In the genomic region with DNA sequence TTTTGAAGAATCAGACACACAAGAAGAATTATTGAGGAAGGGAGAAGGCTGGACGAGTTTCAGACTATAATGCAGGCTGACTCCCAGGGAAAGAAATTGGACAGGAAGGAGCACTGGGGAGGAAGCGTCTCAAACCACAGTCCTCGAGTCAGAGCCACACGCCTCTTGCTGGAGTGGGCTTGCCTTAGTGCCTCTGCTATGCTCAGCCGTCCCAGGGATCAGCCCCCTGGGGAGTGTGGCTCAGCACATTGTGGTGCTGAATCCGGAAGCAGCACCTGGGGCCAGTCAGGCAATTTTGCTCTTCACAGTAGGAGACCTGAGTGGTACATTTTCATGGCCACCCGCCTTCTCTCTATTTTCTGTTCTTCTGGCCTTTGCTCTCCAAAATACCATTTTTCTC, we compare ENCODE assay signal across 18 cellular contexts.
DNase-seq lines count a peak whose midpoint lies in the region; ATAC-seq and TF ChIP-seq lines count a peak whose summit lies in the region.
"Had no signal": no experiment of that assay in that cellular context is flagged by ENCODE, and none has a peak within 500 bp of the region (broad histone marks: within the 10 kb centered on the region; RNA-seq: fewer than 3 reads in every experiment).

No MANE protein-coding gene starts in this region.

- TF ChIP-seq POLR2A in suprapubic skin (IDR thresholded peaks at IDR 0.05) = no peak

- in situ Hi-C loops in astrocyte of the spinal cord (cut with HindIII; ENCODE audit: low sequenced_read_pairs) = no loop called here

- H2BK15ac ChIP-seq in neuronal stem cell (ENCODE audit: low read length) = no peak overlapping the region

- H3K79me2 ChIP-seq in MM.1S (ENCODE audit: low read length) = no peaks in the 10 kb centered on the region

- H3K9me2 ChIP-seq in MM.1S (replicated peaks; ENCODE audit: insufficient read depth, low read length) = no peaks in the 10 kb centered on the region

- TF ChIP-seq EP300 in suprapubic skin (IDR thresholded peaks at IDR 0.05) = no peak

- TF ChIP-seq CTCF in MM.1S (IDR thresholded peaks at IDR 0.05; ENCODE audit: low read length) (no peak), astrocyte of the spinal cord (IDR thresholded peaks at IDR 0.05; ENCODE audit: low read depth, low read length) (no peak), suprapubic skin (IDR thresholded peaks at IDR 0.05) (no peak)

- H2AFZ ChIP-seq in MM.1S (ENCODE audit: low read length) (0 out of 2 replicates have a peak overlapping the region, but pooled peaks have one; percentile 19), neuronal stem cell (ENCODE audit: low read length) (peak overlapping the region; percentile 46)

- WGBS in neuronal stem cell (ENCODE audit: extremely low coverage in 2 of 2, insufficient read length in 2 of 2, insufficient replicate concordance in 1 of 2), 2 donors = no CpG with 5 or more reads among the region's 7 CpGs
- 21% methylated on average over 7 of the region's 7 CpGs for WGBS in suprapubic skin

- H4K91ac ChIP-seq in neuronal stem cell (ENCODE audit: low read depth, low read length, poor library complexity) = no peak overlapping the region

- H3K27ac ChIP-seq in MM.1S (ENCODE audit: low read length) (no peak overlapping the region), neuronal stem cell (replicated peaks; ENCODE audit: low read length) (no peak overlapping the region), suprapubic skin (no peak overlapping the region)
- H3K27ac ChIP-seq: sigmoid colon, uterus had no signal

- H3K4me1 ChIP-seq in MM.1S (ENCODE audit: low read length) (peaks cover 6% of the 10 kb centered on the region; the same call in 1 of the 2 replicates), neuronal stem cell (ENCODE audit: control insufficient read depth in 2 of 2, insufficient read depth in 1 of 2, low read depth in 1 of 2, low read length in 2 of 2) (peaks cover 3 to 4% of the 10 kb centered on the region in 2 donors), suprapubic skin (no peaks in the 10 kb centered on the region)
- H3K4me1 ChIP-seq: sigmoid colon, uterus had no signal

- H3K4me2 ChIP-seq in MM.1S (ENCODE audit: low read depth, low read length) = peak overlapping the region; percentile 13; the same call in 1 of the 2 replicates
- H3K4me2 ChIP-seq in neuronal stem cell (ENCODE audit: insufficient read depth, low read length, poor library complexity, severe bottlenecking) = no peak overlapping the region

- DNase-seq in ELR (ENCODE audit: low read depth) (peak; percentile 8), MM.1S (peak; percentile 46), astrocyte of the spinal cord (ENCODE audit: low read depth, low spot score) (peak; percentile 43), neuronal stem cell (ENCODE audit: low spot score) (no peak), suprapubic skin (ENCODE audit: low spot score in 2 of 2) (no peak)
- DNase-seq: activated CD4-positive, alpha-beta T cell treated with anti-CD3 and anti-CD28 coated beads, Interleukin-2, amount 10 ng/mL, durations not matched to agents 7 days and 5 days; activated naive CD8-positive, alpha-beta T cell treated with anti-CD3 and anti-CD28 coated beads, Interleukin-2, amount 10 ng/mL, durations not matched to agents 7 days and 5 days; activated T-cell treated with anti-CD3 and anti-CD28 coated beads, Interleukin-2, amount 50 U/mL, for 4 hours; CD8-positive, alpha-beta T cell; H7; natural killer cell; PC-3; sigmoid colon; stimulated activated naive B cell treated with anti-CD40 and anti-IgM and Interleukin-4, amounts not matched to agents 10 μg/mL and 1 μg/mL and 100 μg/mL, for 72 hours; uterus had no signal

- no peak overlapping the region for H3K4me3 ChIP-seq in MM.1S (ENCODE audit: low read length)
- no peak overlapping the region for H3K4me3 ChIP-seq in astrocyte of the spinal cord (ENCODE audit: low read depth, low read length)
- no peak overlapping the region for H3K4me3 ChIP-seq in neuronal stem cell (ENCODE audit: low read length in 2 of 2)
- H3K4me3 ChIP-seq in suprapubic skin = no peak overlapping the region
- H3K4me3 ChIP-seq: sigmoid colon, uterus had no signal

- H2BK12ac ChIP-seq in neuronal stem cell (ENCODE audit: low read length) = no peak overlapping the region

- H3K4ac ChIP-seq in neuronal stem cell (ENCODE audit: low read length) = no peak overlapping the region

- 0 out of 2 replicates have a peak, but pooled peaks cover 3% of the 10 kb centered on the region for H3F3A ChIP-seq in MM.1S (ENCODE audit: insufficient read depth, low read length)

- H3K36me3 ChIP-seq in MM.1S (replicated peaks; ENCODE audit: insufficient read depth, low read length) (no peaks in the 10 kb centered on the region), neuronal stem cell (replicated peaks in 1 of 2; ENCODE audit: control insufficient read depth in 2 of 2, insufficient read depth in 2 of 2, low read length in 2 of 2) (no peaks in the 10 kb centered on the region), suprapubic skin (no peaks in the 10 kb centered on the region)
- H3K36me3 ChIP-seq: sigmoid colon, uterus had no signal

- H2BK120ac ChIP-seq in neuronal stem cell (ENCODE audit: low read depth, low read length) = no peak overlapping the region

- no peaks in the 10 kb centered on the region for H3K9me3 ChIP-seq in MM.1S (replicated peaks; ENCODE audit: insufficient read depth, low read length)
- no peaks in the 10 kb centered on the region for H3K9me3 ChIP-seq in neuronal stem cell (replicated peaks in 1 of 2; ENCODE audit: control insufficient read depth in 2 of 2, insufficient read depth in 1 of 2, low read depth in 1 of 2, low read length in 2 of 2)
- no peaks in the 10 kb centered on the region for H3K9me3 ChIP-seq in suprapubic skin
- H3K9me3 ChIP-seq: sigmoid colon, uterus had no signal

- H3K27me3 ChIP-seq in MM.1S (replicated peaks; ENCODE audit: insufficient read depth, low read length) (no peaks in the 10 kb centered on the region), neuronal stem cell (ENCODE audit: control insufficient read depth in 3 of 3, insufficient read depth in 3 of 3, low read depth in 1 of 3, low read length in 3 of 3) (peaks cover 0 to 9% (median 0%) of the 10 kb centered on the region in 3 experiments), suprapubic skin (no peaks in the 10 kb centered on the region)
- H3K27me3 ChIP-seq: uterus had no signal

- H3K18ac ChIP-seq in neuronal stem cell (ENCODE audit: low read length) = peak overlapping the region; percentile 29

- H3K79me1 ChIP-seq in neuronal stem cell (ENCODE audit: low read depth, low read length) = no peaks in the 10 kb centered on the region

- H4K20me1 ChIP-seq in MM.1S (ENCODE audit: insufficient read depth, low read length) = no peaks in the 10 kb centered on the region

- no peak overlapping the region for H2AK5ac ChIP-seq in neuronal stem cell (ENCODE audit: low read depth, low read length)

- H4K8ac ChIP-seq in neuronal stem cell (ENCODE audit: low read depth, low read length) = no peak overlapping the region

- H3K9ac ChIP-seq in MM.1S (ENCODE audit: low read length) (no peak overlapping the region), neuronal stem cell (ENCODE audit: low read depth, low read length, poor library complexity) (no peak overlapping the region)

- H3K14ac ChIP-seq in neuronal stem cell (ENCODE audit: low read length) = no peak overlapping the region

- no peak overlapping the region for H2BK5ac ChIP-seq in neuronal stem cell (ENCODE audit: low read length)

- ATAC-seq in HG03342 (IDR thresholded peaks at IDR 0.05; ENCODE audit: unreplicated experiment) (no peak), GM21529 (IDR thresholded peaks at IDR 0.05; ENCODE audit: unreplicated experiment) (no peak)
- ATAC-seq: activated T-cell treated with anti-CD3 and anti-CD28 coated beads, Interleukin-2, amount 50 U/mL, for 4 hours; CD8-positive, alpha-beta T cell; esophagus mucosa; PC-3 had no signal

- no peak overlapping the region for H3K23ac ChIP-seq in neuronal stem cell (ENCODE audit: low read depth, low read length, poor library complexity)

Comparison
In these comparisons a context has a peak if more than half of its experiments do, and no peak if none do; other contexts are left out.
1. DNase-seq: peak in ELR (single experiment), MM.1S (single experiment) and astrocyte of the spinal cord (single experiment); none in neuronal stem cell (single experiment) and suprapubic skin (0 of 2).